In genomic region chr17:8392674-8393469, GRCh38 we compare ENCODE assay signal across 18 cellular contexts. TPM values are rescaled to one million over a fixed set of nuclear protein-coding genes. Genes with fewer than 3 reads are reported as not detected.
DNase-seq lines count a peak whose midpoint lies in the region; ATAC-seq, FAIRE-seq and TF ChIP-seq lines count a peak whose summit lies in the region.
"Had no signal": no experiment of that assay in that cellular context is flagged by ENCODE, and none has a peak within 500 bp of the region (broad histone marks: within the 10 kb centered on the region; RNA-seq: fewer than 3 reads in every experiment).

No MANE protein-coding gene starts in this region.

- peak overlapping the region; percentile 80 for H3K27ac ChIP-seq in keratinocyte (ENCODE audit: control insufficient read depth, insufficient read depth, low read length)
- H3K27ac ChIP-seq: GM23248, parathyroid adenoma, SK-N-MC had no signal

- H4K20me1 ChIP-seq in keratinocyte (ENCODE audit: control insufficient read depth, extremely low read depth, insufficient read depth, low read length) = no peaks in the 10 kb centered on the region

- H3K9me3 ChIP-seq in keratinocyte (ENCODE audit: control insufficient read depth, low read depth, low read length) = no peaks in the 10 kb centered on the region
- no peaks in the 10 kb centered on the region for H3K9me3 ChIP-seq in BE2C

- H3K9ac ChIP-seq in keratinocyte (ENCODE audit: control insufficient read depth, extremely low read depth, insufficient read depth, low read length) = peak overlapping the region; percentile 52
- H3K9ac ChIP-seq: GM23248, parathyroid adenoma had no signal

- no peak for ATAC-seq in natural killer cell
- no peak for ATAC-seq in natural killer cell treated with Interleukin-12 subunit alpha and Interleukin-12 subunit beta and Interleukin-15 and Interleukin-18, amount 100 ng/mL, for 72 hours
- no peak for ATAC-seq in HG02588 (IDR thresholded peaks at IDR 0.05; ENCODE audit: unreplicated experiment)

- intact Hi-C loops in natural killer cell (cut with micrococcal nuclease) = no loop called here

- H3K9me1 ChIP-seq in keratinocyte (ENCODE audit: control insufficient read depth, extremely low read depth, insufficient read depth, low read length) = no peaks in the 10 kb centered on the region

- peaks cover 26 to 31% of the 10 kb centered on the region in 2 donors for H3K4me1 Mint-ChIP-seq in natural killer cell
- H3K4me1 Mint-ChIP-seq in natural killer cell treated with Interleukin-12 subunit alpha and Interleukin-12 subunit beta and Interleukin-15 and Interleukin-18, amount 100 ng/mL, for 72 hours (ENCODE audit: low read depth in 2 of 2) = peaks cover 23 to 26% of the 10 kb centered on the region in 2 donors
- peaks cover 8% of the 10 kb centered on the region for H3K4me1 Mint-ChIP-seq in endothelial cell (ENCODE audit: unreplicated experiment)

- no peak overlapping the region for H2AFZ ChIP-seq in keratinocyte (ENCODE audit: control insufficient read depth, low read length)
- H2AFZ ChIP-seq: GM23248, parathyroid adenoma had no signal

- DNase-seq in natural killer cell (no peak), SK-N-DZ (ENCODE audit: low spot score) (peak; percentile 52), keratinocyte (ENCODE audit: low read depth, low spot score) (no peak), NCI-H1417 treated with DMSO at 0.1 percent for 48 hours (lab: John Stamatoyannopoulos, UW) (no peak), endothelial cell (ENCODE audit: low spot score) (no peak), BE2C (no peak)
- DNase-seq in natural killer cell treated with Interleukin-12 subunit alpha and Interleukin-12 subunit beta and Interleukin-15 and Interleukin-18, amount 100 ng/mL, for 72 hours (ENCODE audit: low spot score) = no peak
- DNase-seq: DMS79 treated with DMSO at 0.1 percent for 48 hours, GM23248, hippocampal formation, left cardiac atrium, NCI-H187, NCI-H510A treated with DMSO at 0.1 percent for 48 hours had no signal

- no peaks in the 10 kb centered on the region for H3K36me3 Mint-ChIP-seq in natural killer cell
- no peaks in the 10 kb centered on the region for H3K36me3 Mint-ChIP-seq in natural killer cell treated with Interleukin-12 subunit alpha and Interleukin-12 subunit beta and Interleukin-15 and Interleukin-18, amount 100 ng/mL, for 72 hours
- peaks cover 5% of the 10 kb centered on the region for H3K36me3 Mint-ChIP-seq in endothelial cell (ENCODE audit: low read depth, unreplicated experiment)
- H3K36me3 Mint-ChIP-seq: activated naive CD8-positive, alpha-beta T cell had no signal

- H3K79me2 ChIP-seq in keratinocyte (ENCODE audit: control insufficient read depth, insufficient read depth, low read length) = no peaks in the 10 kb centered on the region
- H3K79me2 ChIP-seq: parathyroid adenoma had no signal

- peaks cover 2% of the 10 kb centered on the region for H3K27me3 ChIP-seq in keratinocyte (ENCODE audit: control insufficient read depth, extremely low read depth, insufficient read depth, low read length)
- H3K27me3 ChIP-seq in BE2C = peaks cover 21% of the 10 kb centered on the region

- no peaks in the 10 kb centered on the region for H3K36me3 ChIP-seq in keratinocyte (ENCODE audit: control insufficient read depth in 2 of 2, extremely low read depth in 1 of 2, insufficient read depth in 2 of 2, low read length in 2 of 2)
- H3K36me3 ChIP-seq in BE2C = no peaks in the 10 kb centered on the region

- no peak overlapping the region for H3K4me3 Mint-ChIP-seq in natural killer cell
- no peak overlapping the region for H3K4me3 Mint-ChIP-seq in natural killer cell treated with Interleukin-12 subunit alpha and Interleukin-12 subunit beta and Interleukin-15 and Interleukin-18, amount 100 ng/mL, for 72 hours
- H3K4me3 Mint-ChIP-seq in endothelial cell (ENCODE audit: unreplicated experiment) = no peak overlapping the region

- no peak overlapping the region for H3K4me3 ChIP-seq in keratinocyte (ENCODE audit: control insufficient read depth in 2 of 3, extremely low read depth in 1 of 3, insufficient read depth in 2 of 3, low read depth in 1 of 3, low read length in 3 of 3)
- no peak overlapping the region for H3K4me3 ChIP-seq in BE2C (ENCODE audit: low read depth, low read length)
- H3K4me3 ChIP-seq: GM23248, SK-N-MC had no signal

- H3K4me1 ChIP-seq in keratinocyte (ENCODE audit: control insufficient read depth, extremely low read depth, insufficient read depth, low read length) = peaks cover 27% of the 10 kb centered on the region
- no peaks in the 10 kb centered on the region for H3K4me1 ChIP-seq in BE2C
- H3K4me1 ChIP-seq: parathyroid adenoma had no signal

- peak overlapping the region; percentile 71 to 90 for H3K27ac Mint-ChIP-seq in natural killer cell
- H3K27ac Mint-ChIP-seq in natural killer cell treated with Interleukin-12 subunit alpha and Interleukin-12 subunit beta and Interleukin-15 and Interleukin-18, amount 100 ng/mL, for 72 hours = peak overlapping the region in 1 of 2 donors; percentile 85
- no peak overlapping the region for H3K27ac Mint-ChIP-seq in endothelial cell (ENCODE audit: unreplicated experiment)

- H3K27me3 Mint-ChIP-seq in natural killer cell (ENCODE audit: low read depth in 2 of 2) = peaks cover 19 to 23% of the 10 kb centered on the region in 2 donors
- H3K27me3 Mint-ChIP-seq in natural killer cell treated with Interleukin-12 subunit alpha and Interleukin-12 subunit beta and Interleukin-15 and Interleukin-18, amount 100 ng/mL, for 72 hours = peaks cover 11 to 17% of the 10 kb centered on the region in 2 donors
- H3K27me3 Mint-ChIP-seq in endothelial cell (ENCODE audit: unreplicated experiment) = peaks cover 3% of the 10 kb centered on the region

- peak; percentile 9 for FAIRE-seq in keratinocyte (lab: Jason Lieb, UNC)

- no peaks in the 10 kb centered on the region for H3K9me3 Mint-ChIP-seq in natural killer cell
- no peaks in the 10 kb centered on the region for H3K9me3 Mint-ChIP-seq in natural killer cell treated with Interleukin-12 subunit alpha and Interleukin-12 subunit beta and Interleukin-15 and Interleukin-18, amount 100 ng/mL, for 72 hours
- no peaks in the 10 kb centered on the region for H3K9me3 Mint-ChIP-seq in endothelial cell (ENCODE audit: unreplicated experiment)

- dilution Hi-C loops in keratinocyte (cut with MboI; ENCODE audit: extremely low pct_ligation_motif_present, low sequenced_read_pairs) = no loop called here

- no peak for TF ChIP-seq CTCF in natural killer cell (IDR thresholded peaks at IDR 0.05)
- no peak for TF ChIP-seq CTCF in keratinocyte (optimal IDR thresholded peaks at IDR 0.05 in 1 of 3, IDR thresholded peaks at IDR 0.05 in 1 of 3, conservative IDR thresholded peaks at IDR 0.05 in 1 of 3; ENCODE audit: extremely low read depth in 1 of 3, insufficient read depth in 2 of 3, low read length in 3 of 3)
- TF ChIP-seq CTCF in endothelial cell (IDR thresholded peaks at IDR 0.05; ENCODE audit: unreplicated experiment) = no peak
- TF ChIP-seq CTCF in BE2C (IDR thresholded peaks at IDR 0.05; ENCODE audit: low read depth, low read length) = no peak

- H3K4me2 ChIP-seq in keratinocyte (ENCODE audit: control insufficient read depth, extremely low read depth, insufficient read depth, low read depth, low read length) = peak overlapping the region; percentile 18

RNA-seq across cellular contexts. Expression of gene RNF222, which starts 4.8 kb away (rescaled TPM):
- 1 to 10 TPM in 1 of 3 donors, under 1 TPM in 2; 0.35 to 1.1 (median 0.52) TPM for total RNA-seq in natural killer cell
- not detected for total RNA-seq in natural killer cell treated with Interleukin-12 subunit alpha and Interleukin-12 subunit beta and Interleukin-15 and Interleukin-18, amount 100 ng/mL, for 72 hours
- polyA plus RNA-seq in SK-N-DZ (2014; cell fraction: cytosol; rRNA removed) = 0.21 TPM in 1 of 2 replicates, not detected in the other
- 0.81 TPM in 1 of 2 replicates, not detected in the other for polyA plus RNA-seq in SK-N-DZ (2014; cell fraction: nucleus; rRNA removed)
- polyA plus RNA-seq in keratinocyte = 0.18 to 0.46 TPM (median 0.23 TPM) in 3 replicates
- polyA plus RNA-seq in keratinocyte (2011; ENCODE audit: low read depth) = 0.81 TPM
- 0.16 TPM in 2 replicates for polyA plus RNA-seq in keratinocyte (2011; cell fraction: cytosol; rRNA removed)
- 0.75 and 0.76 TPM in 2 replicates for polyA plus RNA-seq in keratinocyte (2011; cell fraction: nucleus; rRNA removed)
- 0.15 and 6.4 TPM in 2 replicates for polyA plus RNA-seq in keratinocyte (2012; ENCODE audit: low replicate concordance)
- polyA minus RNA-seq in keratinocyte = 0.10 to 0.36 TPM (median 0.16 TPM) in 3 replicates
- not detected for polyA minus RNA-seq in keratinocyte (2011; cell fraction: cytosol; rRNA and poly(A)+ RNA removed)
- polyA minus RNA-seq in keratinocyte (2011; cell fraction: nucleus; rRNA and poly(A)+ RNA removed) = 0.53 and 0.85 TPM in 2 replicates
- total RNA-seq in endothelial cell (ENCODE audit: unreplicated experiment) = not detected
- not detected for polyA plus RNA-seq in BE2C (2012; ENCODE audit: insufficient read depth, insufficient read length, low read depth)
- total RNA-seq: GM23248, left cardiac atrium had no signal
- polyA plus RNA-seq: GM23248 had no signal

RNA-seq across cellular contexts. Expression of gene RPL26, which starts 9.9 kb away (rescaled TPM):
- 1,000 to 10,000 TPM; 1,481 to 1,796 (median 1,628) TPM for total RNA-seq in natural killer cell
- 1,000 to 10,000 TPM in 1 of 2 donors, 100 to 1,000 TPM in 1; 884 to 1,221 TPM for total RNA-seq in natural killer cell treated with Interleukin-12 subunit alpha and Interleukin-12 subunit beta and Interleukin-15 and Interleukin-18, amount 100 ng/mL, for 72 hours
- polyA plus RNA-seq in SK-N-DZ (2014; cell fraction: cytosol; rRNA removed) = 9,066 and 9,623 TPM in 2 replicates
- 5,950 and 8,545 TPM in 2 replicates for polyA plus RNA-seq in SK-N-DZ (2014; cell fraction: nucleus; rRNA removed)
- polyA plus RNA-seq in keratinocyte = 4,206 to 5,909 TPM (median 4,505 TPM) in 3 replicates
- 10,583 TPM for polyA plus RNA-seq in keratinocyte (2011; ENCODE audit: low read depth)
- polyA plus RNA-seq in keratinocyte (2011; cell fraction: cytosol; rRNA removed) = 7,444 and 8,930 TPM in 2 replicates
- 1,165 and 1,684 TPM in 2 replicates for polyA plus RNA-seq in keratinocyte (2011; cell fraction: nucleus; rRNA removed)
- 3,382 and 6,981 TPM in 2 replicates for polyA plus RNA-seq in keratinocyte (2012; ENCODE audit: low replicate concordance)
- 276 to 2,052 TPM (median 1,323 TPM) in 3 replicates for polyA minus RNA-seq in keratinocyte
- 863 TPM for polyA minus RNA-seq in keratinocyte (2011; cell fraction: cytosol; rRNA and poly(A)+ RNA removed)
- 120 and 225 TPM in 2 replicates for polyA minus RNA-seq in keratinocyte (2011; cell fraction: nucleus; rRNA and poly(A)+ RNA removed)
- total RNA-seq in endothelial cell (ENCODE audit: unreplicated experiment) = 1,901 TPM
- polyA plus RNA-seq in BE2C (2012; ENCODE audit: insufficient read depth, insufficient read length, low read depth) = 620 TPM

RNA-seq across cellular contexts. Expression of gene NDEL1, which starts 42.8 kb away (rescaled TPM):
- 100 to 1,000 TPM; 174 to 219 (median 193) TPM for total RNA-seq in natural killer cell
- total RNA-seq in natural killer cell treated with Interleukin-12 subunit alpha and Interleukin-12 subunit beta and Interleukin-15 and Interleukin-18, amount 100 ng/mL, for 72 hours = 100 to 1,000 TPM in 1 of 2 donors, 10 to 100 TPM in 1; 94.9 to 101 TPM
- polyA plus RNA-seq in SK-N-DZ (2014; cell fraction: cytosol; rRNA removed) = 23.3 and 28.6 TPM in 2 replicates
- polyA plus RNA-seq in SK-N-DZ (2014; cell fraction: nucleus; rRNA removed) = 18.4 and 32.4 TPM in 2 replicates
- 65.4 to 77.4 TPM (median 76.8 TPM) in 3 replicates for polyA plus RNA-seq in keratinocyte
- 313 TPM for polyA plus RNA-seq in keratinocyte (2011; ENCODE audit: low read depth)
- polyA plus RNA-seq in keratinocyte (2011; cell fraction: cytosol; rRNA removed) = 61.4 and 64.7 TPM in 2 replicates
- polyA plus RNA-seq in keratinocyte (2011; cell fraction: nucleus; rRNA removed) = 129 and 132 TPM in 2 replicates
- polyA plus RNA-seq in keratinocyte (2012; ENCODE audit: low replicate concordance) = 43.8 and 92.3 TPM in 2 replicates
- 38.4 to 62.2 TPM (median 58.5 TPM) in 3 replicates for polyA minus RNA-seq in keratinocyte
- polyA minus RNA-seq in keratinocyte (2011; cell fraction: cytosol; rRNA and poly(A)+ RNA removed) = 41.4 TPM
- polyA minus RNA-seq in keratinocyte (2011; cell fraction: nucleus; rRNA and poly(A)+ RNA removed) = 57.6 and 98.0 TPM in 2 replicates
- 82.4 TPM for total RNA-seq in endothelial cell (ENCODE audit: unreplicated experiment)
- polyA plus RNA-seq in BE2C (2012; ENCODE audit: insufficient read depth, insufficient read length, low read depth) = 21.7 TPM

RNA-seq across cellular contexts. Expression of gene ODF4, which starts 53.2 kb away (rescaled TPM):
- not detected for total RNA-seq in natural killer cell
- not detected for total RNA-seq in natural killer cell treated with Interleukin-12 subunit alpha and Interleukin-12 subunit beta and Interleukin-15 and Interleukin-18, amount 100 ng/mL, for 72 hours
- polyA plus RNA-seq in SK-N-DZ (2014; cell fraction: cytosol; rRNA removed) = not detected in 2 replicates
- polyA plus RNA-seq in SK-N-DZ (2014; cell fraction: nucleus; rRNA removed) = not detected in 2 replicates
- not detected in 3 replicates for polyA plus RNA-seq in keratinocyte
- polyA plus RNA-seq in keratinocyte (2011; ENCODE audit: low read depth) = not detected
- not detected in 2 replicates for polyA plus RNA-seq in keratinocyte (2011; cell fraction: cytosol; rRNA removed)
- not detected in 2 replicates for polyA plus RNA-seq in keratinocyte (2011; cell fraction: nucleus; rRNA removed)
- not detected in 2 replicates for polyA plus RNA-seq in keratinocyte (2012; ENCODE audit: low replicate concordance)
- polyA minus RNA-seq in keratinocyte = not detected in 3 replicates
- polyA minus RNA-seq in keratinocyte (2011; cell fraction: cytosol; rRNA and poly(A)+ RNA removed) = not detected
- not detected in 2 replicates for polyA minus RNA-seq in keratinocyte (2011; cell fraction: nucleus; rRNA and poly(A)+ RNA removed)
- total RNA-seq in endothelial cell (ENCODE audit: unreplicated experiment) = not detected
- polyA plus RNA-seq in BE2C (2012; ENCODE audit: insufficient read depth, insufficient read length, low read depth) = not detected
- total RNA-seq: bronchial epithelial cell, GM23248, left cardiac atrium had no signal
- polyA plus RNA-seq: GM23248 had no signal
